8 cellular contexts compared by ENCODE assay signal in the genomic region with DNA sequence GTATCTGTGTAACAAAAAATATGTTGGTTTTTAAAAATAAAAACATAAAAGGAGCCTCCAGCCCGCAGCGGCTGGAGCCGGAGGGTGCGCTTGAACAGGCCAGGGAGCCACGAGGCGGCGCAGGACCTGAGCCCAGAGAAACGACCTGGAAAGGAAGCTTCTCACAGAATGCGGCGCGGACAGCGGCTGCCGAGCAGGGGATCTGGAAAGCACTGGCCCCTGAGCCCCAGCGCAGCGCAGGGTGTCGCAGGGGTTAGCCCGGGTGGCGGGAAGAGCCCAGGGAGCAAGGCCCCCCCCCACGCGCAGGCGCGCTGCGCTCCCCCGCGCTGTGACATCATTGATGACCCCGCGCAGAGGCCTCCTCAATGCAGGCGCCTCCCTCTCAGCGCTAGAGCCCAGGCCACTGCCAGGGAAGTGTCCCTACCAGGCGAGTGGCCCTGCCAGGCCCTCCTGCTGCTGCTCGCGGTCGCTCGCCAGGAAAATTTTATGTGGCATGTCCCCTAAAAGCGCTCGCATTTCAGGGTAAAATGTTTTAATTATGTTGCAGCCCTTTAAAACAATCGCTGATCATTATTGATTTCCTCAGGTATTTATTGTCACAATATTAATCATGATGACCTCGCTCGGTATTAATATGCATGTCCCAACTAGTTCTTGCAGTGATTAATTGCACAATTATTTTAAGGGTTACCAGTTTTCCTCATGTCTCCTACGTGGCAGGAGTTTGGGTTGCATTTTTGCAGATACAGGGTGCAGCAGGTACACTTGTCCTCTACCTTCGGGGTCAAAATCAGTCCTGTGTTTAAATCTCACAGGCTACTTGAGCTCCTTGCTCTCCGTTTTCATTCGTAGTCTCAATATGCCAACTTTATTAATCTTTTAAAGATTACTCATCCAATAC.
DNase-seq lines count a peak whose midpoint lies in the region; ATAC-seq, FAIRE-seq and TF ChIP-seq lines count a peak whose summit lies in the region.

No MANE protein-coding gene starts in this region.

- peak; percentile 87 for FAIRE-seq in GM12892 (lab: Jason Lieb, UNC)

- H3K27ac ChIP-seq in coronary artery, result peak overlapping the region; percentile 90

- H3K4me3 ChIP-seq in coronary artery, result peak overlapping the region; percentile 70

- DNase-seq in GM12892 (ENCODE audit: insufficient read length) (peak; percentile 83), NCI-H2227 (lab: John Stamatoyannopoulos, UW; ENCODE audit: unreplicated experiment) (peak; percentile 88), coronary artery (ENCODE audit: low spot score) (peak; percentile 92), left colon (peak; percentile 89 to 90)
- peak; percentile 67 for DNase-seq in activated CD4-positive, alpha-beta T cell treated with anti-CD3 and anti-CD28 coated beads, Interleukin-2, amount 50 U/mL, for 1 hour
- peak; percentile 29 to 74 (median 68) for DNase-seq in stimulated activated CD4-positive, alpha-beta T cell treated with anti-CD3 and anti-CD28 coated beads, Interleukin-1b, Interleukin-23, amount 100 ng/mL, for 24 hours (ENCODE audit: low read depth in 4 of 4, low spot score in 1 of 4)

- peak; percentile 46 for TF ChIP-seq CTCF in coronary artery (IDR thresholded peaks at IDR 0.05)

- intact Hi-C loops in left colon (cut with DNase I, micrococcal nuclease), result no loop called here

- peak; percentile 30; the same call in 1 of the 2 replicates for TF ChIP-seq POLR2A in GM12892 (IDR thresholded peaks at IDR 0.05; ENCODE audit: low read depth, low read length)

- peak; percentile 94 for ATAC-seq in HG02885 (IDR thresholded peaks at IDR 0.05; ENCODE audit: poor library complexity, unreplicated experiment)
- peak; percentile 99 for ATAC-seq in left colon
- no peak for ATAC-seq in GM19328 (IDR thresholded peaks at IDR 0.05; ENCODE audit: unreplicated experiment)
